Comparison of ENCODE assay signal across 18 cellular contexts in the genomic region with DNA sequence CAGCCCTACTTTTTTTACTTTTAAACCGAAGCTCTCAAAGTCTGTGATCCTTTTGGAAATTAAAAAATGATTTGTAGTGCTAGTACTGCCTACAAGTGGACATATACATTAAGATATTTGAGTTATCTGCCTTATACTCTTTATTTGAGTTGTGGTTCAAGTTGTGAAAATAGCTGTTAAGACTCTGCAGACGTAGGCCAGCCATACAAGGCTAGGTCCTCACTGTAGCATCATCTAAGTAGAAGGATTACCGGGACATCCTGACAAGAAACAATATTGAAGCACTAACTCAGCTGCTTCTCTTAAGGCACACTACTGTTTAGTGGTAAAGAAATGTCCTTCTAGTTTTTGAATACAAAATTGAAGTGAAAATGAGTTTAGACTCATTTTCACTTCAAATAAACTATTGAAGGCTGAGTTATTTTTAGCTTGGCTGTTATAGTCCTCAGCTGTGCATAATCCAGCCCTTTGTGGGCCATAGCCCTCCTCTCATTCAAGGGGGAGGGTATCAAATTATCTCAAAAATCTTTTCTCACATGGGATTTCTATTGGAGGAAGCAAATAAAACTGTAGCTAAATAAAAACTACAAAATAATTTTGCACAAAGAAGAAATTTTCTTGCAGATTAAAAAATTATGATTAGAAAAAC.
DNase-seq lines count a peak whose midpoint lies in the region; ATAC-seq, FAIRE-seq and TF ChIP-seq lines count a peak whose summit lies in the region.
"Had no signal": no experiment of that assay in that cellular context is flagged by ENCODE, and none has a peak within 500 bp of the region (broad histone marks: within the 10 kb centered on the region; RNA-seq: fewer than 3 reads in every experiment).

No MANE protein-coding gene starts in this region.

- peak overlapping the region; percentile 85 for H3K27ac Mint-ChIP-seq in glutamatergic neuron (ENCODE audit: unreplicated experiment)
- H3K27ac Mint-ChIP-seq in effector memory CD8-positive, alpha-beta T cell = no peak overlapping the region
- H3K27ac Mint-ChIP-seq: activated naive CD4-positive, alpha-beta T cell treated with anti-CD3 and anti-CD28 coated beads for 36 hours had no signal

- TF ChIP-seq RAD21 in A549 (conservative IDR thresholded peaks at IDR 0.05 in 1 of 2, IDR thresholded peaks at IDR 0.05 in 1 of 2) = no peak

- ATAC-seq in A549 = no peak
- no peak for ATAC-seq in effector memory CD8-positive, alpha-beta T cell (replicated peaks)

- H3K27me3 Mint-ChIP-seq in glutamatergic neuron (ENCODE audit: unreplicated experiment) = peaks cover 7% of the 10 kb centered on the region
- no peaks in the 10 kb centered on the region for H3K27me3 Mint-ChIP-seq in effector memory CD8-positive, alpha-beta T cell
- H3K27me3 Mint-ChIP-seq: CD4-positive, alpha-beta memory T cell had no signal

- WGBS in A549 (ENCODE audit: missing lambda C conversion rate) = 90% methylated on average over 3 of the region's 3 CpGs

- H3K4me2 ChIP-seq in A549 = peak overlapping the region; percentile 71; the same call in 2 of the 3 replicates
- H3K4me2 ChIP-seq in skeletal muscle satellite cell (ENCODE audit: low read length) = no peak overlapping the region
- H3K4me2 ChIP-seq: KMS-11 had no signal

- no peaks in the 10 kb centered on the region for H3K36me3 Mint-ChIP-seq in glutamatergic neuron (ENCODE audit: unreplicated experiment)
- H3K36me3 Mint-ChIP-seq in effector memory CD8-positive, alpha-beta T cell (ENCODE audit: insufficient read depth) = peaks cover 8% of the 10 kb centered on the region

- no peaks in the 10 kb centered on the region for H3K36me3 ChIP-seq in ascending aorta
- no peaks in the 10 kb centered on the region for H3K36me3 ChIP-seq in skeletal muscle satellite cell (ENCODE audit: insufficient read depth, low read length)

- TF ChIP-seq CTCF in A549 (IDR thresholded peaks at IDR 0.05) (no peak), ascending aorta (IDR thresholded peaks at IDR 0.05) (no peak), glutamatergic neuron (IDR thresholded peaks at IDR 0.05; ENCODE audit: partially characterized antibody, unreplicated experiment) (no peak)

- H3K4me1 ChIP-seq in A549 (peaks cover 39% of the 10 kb centered on the region), ascending aorta (peaks cover 12 to 52% of the 10 kb centered on the region in 2 donors), skeletal muscle satellite cell (ENCODE audit: control insufficient read depth, insufficient read depth, low read length) (peaks cover 45% of the 10 kb centered on the region)

- TF ChIP-seq POLR2A in A549 (IDR thresholded peaks at IDR 0.05; ENCODE audit: low read length) = no peak

- H3K4me3 ChIP-seq in A549 (no peak overlapping the region), ascending aorta (no peak overlapping the region), skeletal muscle satellite cell (ENCODE audit: low read length) (peak overlapping the region; percentile 14)
- H3K4me3 ChIP-seq: upper lobe of left lung had no signal

- DNase-seq in A549 (ENCODE audit: low read depth in 1 of 2, low spot score in 1 of 2) (no peak), ascending aorta (ENCODE audit: low spot score in 2 of 2) (no peak), glutamatergic neuron (no peak), kidney tubule cell (ENCODE audit: low spot score) (no peak), DMS 273 (lab: John Stamatoyannopoulos, UW; ENCODE audit: unreplicated experiment) (no peak), NCI-H1417 (lab: John Stamatoyannopoulos, UW) (no peak)
- no peak for DNase-seq in effector memory CD8-positive, alpha-beta T cell
- DNase-seq: activated CD4-positive, alpha-beta T cell treated with anti-CD3 and anti-CD28 coated beads for 1 hour; activated naive CD4-positive, alpha-beta T cell treated with anti-CD3 and anti-CD28 coated beads for 36 hours; CD4-positive, alpha-beta memory T cell; immature natural killer cell; NCI-H1436; NCI-H226; stimulated activated CD4-positive, alpha-beta T cell treated with anti-CD3 and anti-CD28 coated beads, Interleukin-1b, Interleukin-23, amount 100 ng/mL, for 48 hours; upper lobe of left lung had no signal

- H3K9me3 ChIP-seq in A549 (no peaks in the 10 kb centered on the region), ascending aorta (no peaks in the 10 kb centered on the region), skeletal muscle satellite cell (replicated peaks; ENCODE audit: low read length) (no peaks in the 10 kb centered on the region)
- H3K9me3 ChIP-seq: upper lobe of left lung had no signal

- peaks cover 45% of the 10 kb centered on the region for H3K4me1 Mint-ChIP-seq in glutamatergic neuron (ENCODE audit: low read depth, unreplicated experiment)
- H3K4me1 Mint-ChIP-seq in effector memory CD8-positive, alpha-beta T cell (ENCODE audit: low read depth in 2 of 2) = peaks cover 0 to 7% of the 10 kb centered on the region in 2 donors

- TF ChIP-seq EP300 in A549 (IDR thresholded peaks at IDR 0.05) = no peak

- CTCF ChIA-PET in A549 (lab: Yijun Ruan, JAX) = interaction anchor here (0.6 to 2.7 kb wide), 10 partner anchors 12 to 988 kb away, joined by 3 to 12 read pairs (median 4); a partner anchor contains a TSS

- H3K27me3 ChIP-seq in ascending aorta = no peaks in the 10 kb centered on the region
- H3K27me3 ChIP-seq in skeletal muscle satellite cell (ENCODE audit: control insufficient read depth, insufficient read depth, low read length) = no peaks in the 10 kb centered on the region
- H3K27me3 ChIP-seq: upper lobe of left lung had no signal

- intact Hi-C loops in ascending aorta (cut with DNase I) = loop anchor here (2.0 to 10.0 kb wide), 3 partner anchors 29 to 171 kb away; a partner anchor contains a TSS

- no peak overlapping the region for H3K4me3 Mint-ChIP-seq in glutamatergic neuron (ENCODE audit: unreplicated experiment)
- H3K4me3 Mint-ChIP-seq in effector memory CD8-positive, alpha-beta T cell = no peak overlapping the region
- H3K4me3 Mint-ChIP-seq: activated naive CD4-positive, alpha-beta T cell treated with anti-CD3 and anti-CD28 coated beads for 36 hours; CD4-positive, alpha-beta memory T cell; immature natural killer cell had no signal

- peak overlapping the region; percentile 71 for H3K9ac ChIP-seq in skeletal muscle satellite cell (ENCODE audit: low read depth, low read length)
- H3K9ac ChIP-seq: KMS-11 had no signal

- POLR2A ChIA-PET in A549 (lab: Yijun Ruan, JAX) = interaction anchor here (0.9 kb wide), 1 partner anchor 24 kb away, joined by 3 read pairs; no protein-coding TSS in a partner anchor

- H3K27ac ChIP-seq in A549 (peak overlapping the region; percentile 65 to 79; a peak in 5 of 6 replicates), ascending aorta (peak overlapping the region; percentile 87 to 96)
- H3K27ac ChIP-seq: KMS-11 had no signal

- peaks cover 2% of the 10 kb centered on the region for H3K9me3 Mint-ChIP-seq in glutamatergic neuron (ENCODE audit: unreplicated experiment)
- no peaks in the 10 kb centered on the region for H3K9me3 Mint-ChIP-seq in effector memory CD8-positive, alpha-beta T cell
- H3K9me3 Mint-ChIP-seq: activated naive CD4-positive, alpha-beta T cell treated with anti-CD3 and anti-CD28 coated beads for 36 hours; CD4-positive, alpha-beta memory T cell; immature natural killer cell had no signal

- no peak for FAIRE-seq in A549 (lab: Jason Lieb, UNC)
- FAIRE-seq: bronchial epithelial cell had no signal

TF ChIP-seq in A549, 52 proteins besides CTCF, POLR2A, EP300 and RAD21:
- no peak for TF ChIP-seq ZSCAN20 (CRISPR knock-in tag; IDR thresholded peaks at IDR 0.05)
- TF ChIP-seq POLR2AphosphoS2 (conservative IDR thresholded peaks at IDR 0.05; ENCODE audit: low read length) = no peak
- TF ChIP-seq CBX2 (IDR thresholded peaks at IDR 0.05; ENCODE audit: borderline replicate concordance, low read depth) = no peak
- no peak for TF ChIP-seq EHMT2 (IDR thresholded peaks at IDR 0.05; ENCODE audit: low read depth)
- TF ChIP-seq CEBPB (IDR thresholded peaks at IDR 0.05) = no peak
- TF ChIP-seq, protein P1, sequence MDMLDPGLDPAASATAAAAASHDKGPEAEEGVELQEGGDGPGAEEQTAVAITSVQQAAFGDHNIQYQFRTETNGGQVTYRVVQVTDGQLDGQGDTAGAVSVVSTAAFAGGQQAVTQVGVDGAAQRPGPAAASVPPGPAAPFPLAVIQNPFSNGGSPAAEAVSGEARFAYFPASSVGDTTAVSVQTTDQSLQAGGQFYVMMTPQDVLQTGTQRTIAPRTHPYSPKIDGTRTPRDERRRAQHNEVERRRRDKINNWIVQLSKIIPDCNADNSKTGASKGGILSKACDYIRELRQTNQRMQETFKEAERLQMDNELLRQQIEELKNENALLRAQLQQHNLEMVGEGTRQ (IDR thresholded peaks at IDR 0.05) = no peak
- no peak for TF ChIP-seq HDAC2 (IDR thresholded peaks at IDR 0.05)
- TF ChIP-seq, protein P2, sequence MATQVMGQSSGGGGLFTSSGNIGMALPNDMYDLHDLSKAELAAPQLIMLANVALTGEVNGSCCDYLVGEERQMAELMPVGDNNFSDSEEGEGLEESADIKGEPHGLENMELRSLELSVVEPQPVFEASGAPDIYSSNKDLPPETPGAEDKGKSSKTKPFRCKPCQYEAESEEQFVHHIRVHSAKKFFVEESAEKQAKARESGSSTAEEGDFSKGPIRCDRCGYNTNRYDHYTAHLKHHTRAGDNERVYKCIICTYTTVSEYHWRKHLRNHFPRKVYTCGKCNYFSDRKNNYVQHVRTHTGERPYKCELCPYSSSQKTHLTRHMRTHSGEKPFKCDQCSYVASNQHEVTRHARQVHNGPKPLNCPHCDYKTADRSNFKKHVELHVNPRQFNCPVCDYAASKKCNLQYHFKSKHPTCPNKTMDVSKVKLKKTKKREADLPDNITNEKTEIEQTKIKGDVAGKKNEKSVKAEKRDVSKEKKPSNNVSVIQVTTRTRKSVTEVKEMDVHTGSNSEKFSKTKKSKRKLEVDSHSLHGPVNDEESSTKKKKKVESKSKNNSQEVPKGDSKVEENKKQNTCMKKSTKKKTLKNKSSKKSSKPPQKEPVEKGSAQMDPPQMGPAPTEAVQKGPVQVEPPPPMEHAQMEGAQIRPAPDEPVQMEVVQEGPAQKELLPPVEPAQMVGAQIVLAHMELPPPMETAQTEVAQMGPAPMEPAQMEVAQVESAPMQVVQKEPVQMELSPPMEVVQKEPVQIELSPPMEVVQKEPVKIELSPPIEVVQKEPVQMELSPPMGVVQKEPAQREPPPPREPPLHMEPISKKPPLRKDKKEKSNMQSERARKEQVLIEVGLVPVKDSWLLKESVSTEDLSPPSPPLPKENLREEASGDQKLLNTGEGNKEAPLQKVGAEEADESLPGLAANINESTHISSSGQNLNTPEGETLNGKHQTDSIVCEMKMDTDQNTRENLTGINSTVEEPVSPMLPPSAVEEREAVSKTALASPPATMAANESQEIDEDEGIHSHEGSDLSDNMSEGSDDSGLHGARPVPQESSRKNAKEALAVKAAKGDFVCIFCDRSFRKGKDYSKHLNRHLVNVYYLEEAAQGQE (IDR thresholded peaks at IDR 0.05) = no peak
- no peak for TF ChIP-seq RARB (CRISPR knock-in tag; IDR thresholded peaks at IDR 0.05)
- TF ChIP-seq KDM1A (IDR thresholded peaks at IDR 0.05; ENCODE audit: low read depth) = no peak
- TF ChIP-seq TP53 (CRISPR knock-in tag; IDR thresholded peaks at IDR 0.05) = no peak
TF ChIP-seq in A549: peak in this region for 0.
